ENCODE assay signal across 17 cellular contexts in the genomic region with DNA sequence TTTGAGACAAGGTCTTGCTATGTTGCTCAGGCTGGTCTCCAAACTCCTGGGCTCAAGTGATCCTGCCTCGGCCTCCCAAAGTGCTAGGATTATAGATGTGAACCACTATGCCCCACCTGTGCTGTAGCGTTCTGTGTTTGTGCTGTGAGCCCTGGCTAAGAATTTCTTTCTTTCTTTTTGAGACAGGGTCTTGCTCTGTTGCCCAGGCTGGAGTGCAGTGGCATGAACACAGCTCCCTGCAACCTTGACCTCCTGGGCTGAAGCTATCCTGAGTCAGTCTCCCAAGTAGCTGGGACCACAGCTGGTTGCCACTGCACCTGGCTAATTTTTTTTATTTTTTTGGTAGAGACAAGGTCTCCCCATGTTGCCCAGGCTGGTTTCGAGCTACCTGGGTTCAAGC. TPM values are rescaled to one million over a fixed set of nuclear protein-coding genes. Genes with fewer than 3 reads are reported as not detected.
"Had no signal": no experiment of that assay in that cellular context is flagged by ENCODE, and none has a peak within 500 bp of the region (broad histone marks: within the 10 kb centered on the region; RNA-seq: fewer than 3 reads in every experiment).

No MANE protein-coding gene starts in this region.

- H3K27ac Mint-ChIP-seq: activated naive CD4-positive, alpha-beta T cell treated with anti-CD3 and anti-CD28 coated beads, Interleukin-2, amount 50 U/mL, for 24 hours; dendritic cell treated with granulocyte-macrophage colony-stimulating factor and Interleukin-4, amounts not matched to agents 40 ng/mL and 50 ng/mL, for 4 days; effector memory CD8-positive, alpha-beta T cell; immature natural killer cell; memory B cell; type B pancreatic cell had no signal

- H3K27ac ChIP-seq: SK-N-MC had no signal

- DNase-seq: activated CD4-positive, CD25-positive, alpha-beta regulatory T cell; activated T-cell treated with anti-CD3 and anti-CD28 coated beads, Interleukin-2, amount 50 U/mL, for 1 hour; effector memory CD8-positive, alpha-beta T cell; erythroblast; immature natural killer cell; T-helper 1 cell had no signal

- H3K4me2 ChIP-seq: smooth muscle cell had no signal

- H3K36me3 Mint-ChIP-seq: activated naive CD4-positive, alpha-beta T cell treated with anti-CD3 and anti-CD28 coated beads, Interleukin-2, amount 50 U/mL, for 24 hours; immature natural killer cell had no signal

- H3K4me3 Mint-ChIP-seq: activated naive CD4-positive, alpha-beta T cell treated with anti-CD3 and anti-CD28 coated beads, Interleukin-2, amount 50 U/mL, for 24 hours; central memory CD8-positive, alpha-beta T cell; dendritic cell treated with granulocyte-macrophage colony-stimulating factor and Interleukin-4, amounts not matched to agents 40 ng/mL and 50 ng/mL, for 4 days; effector memory CD8-positive, alpha-beta T cell; immature natural killer cell; memory B cell; type B pancreatic cell had no signal

- H3K4me1 Mint-ChIP-seq: activated naive CD4-positive, alpha-beta T cell treated with anti-CD3 and anti-CD28 coated beads, Interleukin-2, amount 50 U/mL, for 24 hours; central memory CD8-positive, alpha-beta T cell; immature natural killer cell had no signal

- ATAC-seq: effector memory CD8-positive, alpha-beta T cell had no signal

- H3K27me3 Mint-ChIP-seq: dendritic cell treated with granulocyte-macrophage colony-stimulating factor and Interleukin-4, amounts not matched to agents 40 ng/mL and 50 ng/mL, for 4 days; memory B cell; type B pancreatic cell had no signal

- H3K4me3 ChIP-seq: SK-N-MC, smooth muscle cell had no signal

- H3K9me3 Mint-ChIP-seq: activated naive CD4-positive, alpha-beta T cell treated with anti-CD3 and anti-CD28 coated beads, Interleukin-2, amount 50 U/mL, for 24 hours; central memory CD8-positive, alpha-beta T cell; dendritic cell treated with granulocyte-macrophage colony-stimulating factor and Interleukin-4, amounts not matched to agents 40 ng/mL and 50 ng/mL, for 4 days; effector memory CD8-positive, alpha-beta T cell; immature natural killer cell; memory B cell had no signal

RNA-seq across cellular contexts. Expression of a gene that starts 39.9 kb away (rescaled TPM):
- total RNA-seq: glomerular endothelial cell, osteocyte, subcutaneous adipose tissue had no signal
- polyA plus RNA-seq: immature natural killer cell, neural cell had no signal
